Comparison of ENCODE assay signal across 10 cellular contexts in genomic region chr13:30805603-30806011, GRCh38.
DNase-seq lines count a peak whose midpoint lies in the region; ATAC-seq and TF ChIP-seq lines count a peak whose summit lies in the region.
"Had no signal": no experiment of that assay in that cellular context is flagged by ENCODE, and none has a peak within 500 bp of the region (broad histone marks: within the 10 kb centered on the region; RNA-seq: fewer than 3 reads in every experiment).

No MANE protein-coding gene starts in this region.

- peak overlapping the region; percentile 83 to 88 for H3K27ac ChIP-seq in breast epithelium
- no peak overlapping the region for H3K27ac ChIP-seq in mesendoderm (ENCODE audit: low read depth, low read length)
- H3K27ac ChIP-seq in right atrium auricular region: no peak overlapping the region
- H3K27ac ChIP-seq: KMS-11 had no signal

- H3K27ac Mint-ChIP-seq in activated naive CD8-positive, alpha-beta T cell treated with anti-CD3 and anti-CD28 coated beads for 36 hours: no peak overlapping the region

- H3K79me1 ChIP-seq in mesendoderm (ENCODE audit: low read length): no peaks in the 10 kb centered on the region

- H3K27me3 Mint-ChIP-seq in activated naive CD8-positive, alpha-beta T cell treated with anti-CD3 and anti-CD28 coated beads for 36 hours: peaks cover 4% of the 10 kb centered on the region

- H3K18ac ChIP-seq in mesendoderm (ENCODE audit: low read length): no peak overlapping the region

- H4K5ac ChIP-seq in mesendoderm (ENCODE audit: low read length): no peak overlapping the region

- no peaks in the 10 kb centered on the region for H3K36me3 Mint-ChIP-seq in activated naive CD8-positive, alpha-beta T cell treated with anti-CD3 and anti-CD28 coated beads for 36 hours

- no peak overlapping the region for H3K23ac ChIP-seq in mesendoderm (ENCODE audit: low read length)

- no peak overlapping the region for H3K4ac ChIP-seq in mesendoderm (ENCODE audit: low read depth, low read length)

- no peak overlapping the region for H3K9ac ChIP-seq in mesendoderm (ENCODE audit: low read length)
- H3K9ac ChIP-seq: KMS-11 had no signal

- H3K4me3 ChIP-seq in breast epithelium: no peak overlapping the region
- no peak overlapping the region for H3K4me3 ChIP-seq in mesendoderm (ENCODE audit: low read length)
- H3K4me3 ChIP-seq in right atrium auricular region: no peak overlapping the region

- no peaks in the 10 kb centered on the region for H3K79me2 ChIP-seq in mesendoderm (ENCODE audit: control insufficient read depth, insufficient read depth, low read length)

- H3K4me3 Mint-ChIP-seq in activated naive CD8-positive, alpha-beta T cell treated with anti-CD3 and anti-CD28 coated beads for 36 hours: no peak overlapping the region

- H3K36me3 ChIP-seq in breast epithelium (no peaks in the 10 kb centered on the region), mesendoderm (ENCODE audit: control insufficient read depth, insufficient read depth, low read length) (no peaks in the 10 kb centered on the region), right atrium auricular region (no peaks in the 10 kb centered on the region)

- H2BK5ac ChIP-seq in mesendoderm (ENCODE audit: low read length): no peak overlapping the region

- no peak for TF ChIP-seq POLR2A in breast epithelium (IDR thresholded peaks at IDR 0.05)

- no peaks in the 10 kb centered on the region for H3K27me3 ChIP-seq in breast epithelium
- H3K27me3 ChIP-seq in mesendoderm (ENCODE audit: insufficient read depth, low read length, poor library complexity): no peaks in the 10 kb centered on the region
- no peaks in the 10 kb centered on the region for H3K27me3 ChIP-seq in right atrium auricular region

- no peak overlapping the region for H4K8ac ChIP-seq in mesendoderm (ENCODE audit: low read depth, low read length)

- TF ChIP-seq CTCF in breast epithelium (IDR thresholded peaks at IDR 0.05) (no peak), right atrium auricular region (IDR thresholded peaks at IDR 0.05) (no peak)

- no peak for ATAC-seq in HG02763 (IDR thresholded peaks at IDR 0.05; ENCODE audit: unreplicated experiment)

- no peak overlapping the region for H2AK5ac ChIP-seq in mesendoderm (ENCODE audit: low read length)

- H3K4me1 Mint-ChIP-seq in activated naive CD8-positive, alpha-beta T cell treated with anti-CD3 and anti-CD28 coated beads for 36 hours: peaks cover 6% of the 10 kb centered on the region

- WGBS in mesendoderm (ENCODE audit: extremely low coverage, insufficient coverage, low lambda C conversion rate): no CpG with 5 or more reads among the region's 7 CpGs

- no peak overlapping the region for H2BK15ac ChIP-seq in mesendoderm (replicated peaks; ENCODE audit: low read depth)

- no peaks in the 10 kb centered on the region for H3K9me3 ChIP-seq in breast epithelium
- no peaks in the 10 kb centered on the region for H3K9me3 ChIP-seq in right atrium auricular region

- no peak overlapping the region for H3K56ac ChIP-seq in mesendoderm (ENCODE audit: low read length)

- H3K4me1 ChIP-seq in breast epithelium (peaks cover 9 to 18% of the 10 kb centered on the region in 2 donors), mesendoderm (ENCODE audit: control insufficient read depth, low read depth, low read length) (no peaks in the 10 kb centered on the region), right atrium auricular region (peaks cover 0 to 24% of the 10 kb centered on the region in 2 donors)

- no peak overlapping the region for H2BK120ac ChIP-seq in mesendoderm (ENCODE audit: low read depth, low read length)

- DNase-seq in NCI-H526 (lab: John Stamatoyannopoulos, UW): peak; percentile 93 to 96
- DNase-seq in breast epithelium (ENCODE audit: low spot score in 2 of 2): peak; percentile 69 to 94
- DNase-seq in mesendoderm: peak; percentile 53
- DNase-seq in superior temporal gyrus (ENCODE audit: extremely low spot score): peak; percentile 55
- DNase-seq in activated naive CD8-positive, alpha-beta T cell treated with anti-CD3 and anti-CD28 coated beads for 36 hours: no peak
- DNase-seq in right atrium auricular region (ENCODE audit: low spot score): no peak
- DNase-seq: NCI-H2171 treated with DMSO at 0.1 percent for 48 hours, OCI-M1 had no signal

- H3K9me3 Mint-ChIP-seq in activated naive CD8-positive, alpha-beta T cell treated with anti-CD3 and anti-CD28 coated beads for 36 hours: no peaks in the 10 kb centered on the region

- intact Hi-C loops in breast epithelium (cut with DNase I; ENCODE audit: low total_unique reads): no loop called here

- H3K4me2 ChIP-seq in mesendoderm (ENCODE audit: low read length): no peak overlapping the region
- H3K4me2 ChIP-seq: KMS-11 had no signal

Comparison
In these comparisons a context has a peak if more than half of its experiments do, and no peak if none do; other contexts are left out.
1. DNase-seq: peak in NCI-H526 (2 of 2), breast epithelium (2 of 2), mesendoderm (single experiment) and superior temporal gyrus (single experiment); none in activated naive CD8-positive, alpha-beta T cell treated with anti-CD3 and anti-CD28 coated beads for 36 hours (single experiment) and right atrium auricular region (single experiment).
2. H3K27ac ChIP-seq: peak in breast epithelium (2 of 2); none in mesendoderm (single experiment) and right atrium auricular region (0 of 2).